In genomic region chr6:132357120-132357519, GRCh38 we compare ENCODE assay signal across 14 cellular contexts. TPM values are rescaled to one million over a fixed set of nuclear protein-coding genes. Genes with fewer than 3 reads are reported as not detected.
DNase-seq lines count a peak whose midpoint lies in the region; ATAC-seq and TF ChIP-seq lines count a peak whose summit lies in the region.
"Had no signal": no experiment of that assay in that cellular context is flagged by ENCODE, and none has a peak within 500 bp of the region (broad histone marks: within the 10 kb centered on the region; RNA-seq: fewer than 3 reads in every experiment).

No MANE protein-coding gene starts in this region.

- DNase-seq in NAMALWA (ENCODE audit: low spot score) (peak; percentile 43), dermis microvascular lymphatic vessel endothelial cell (ENCODE audit: low read depth in 2 of 2) (peak; percentile 44 to 66), osteocyte (ENCODE audit: extremely low spot score, unreplicated experiment) (no peak), trophoblast cell (no peak), HK-2 (ENCODE audit: unreplicated experiment) (no peak)
- DNase-seq: colonic mucosa, gastrocnemius medialis, NCI-H1436, NCI-H510A treated with DMSO at 0.1 percent for 48 hours, sigmoid colon had no signal

- H3K23ac ChIP-seq in trophoblast cell (ENCODE audit: low read length): no peak overlapping the region

- H4K20me1 ChIP-seq in DOHH2 (ENCODE audit: control insufficient read depth, insufficient read depth, low read depth, low read length): no peaks in the 10 kb centered on the region

- H3K36me3 ChIP-seq in DOHH2 (ENCODE audit: control insufficient read depth, low read length) (peaks cover 9% of the 10 kb centered on the region), trophoblast cell (ENCODE audit: control insufficient read depth in 1 of 2, insufficient read depth in 2 of 2, low read length in 2 of 2) (no peaks in the 10 kb centered on the region)
- H3K36me3 ChIP-seq: colonic mucosa, gastrocnemius medialis, sigmoid colon had no signal

- no peaks in the 10 kb centered on the region for H3K27me3 Mint-ChIP-seq in osteocyte (ENCODE audit: unreplicated experiment)

- no peak overlapping the region for H3K18ac ChIP-seq in trophoblast cell (ENCODE audit: low read length)

- H3K4me3 ChIP-seq in DOHH2 (ENCODE audit: low read length) (no peak overlapping the region), trophoblast cell (ENCODE audit: low read depth, low read length) (no peak overlapping the region)
- H3K4me3 ChIP-seq: colonic mucosa, gastrocnemius medialis, sigmoid colon had no signal

- no peak overlapping the region for H4K91ac ChIP-seq in trophoblast cell (ENCODE audit: low read depth, low read length)

- H3K4ac ChIP-seq in trophoblast cell (ENCODE audit: low read depth, low read length): no peak overlapping the region

- no peak for ATAC-seq in HG03175 (IDR thresholded peaks at IDR 0.05; ENCODE audit: unreplicated experiment)
- ATAC-seq: gastrocnemius medialis had no signal

- H3K27ac Mint-ChIP-seq in osteocyte (ENCODE audit: unreplicated experiment): peak overlapping the region; percentile 75
- H3K27ac Mint-ChIP-seq: activated naive CD4-positive, alpha-beta T cell treated with anti-CD3 and anti-CD28 coated beads, Interleukin-2, amount 50 U/mL, for 24 hours had no signal

- no peak overlapping the region for H2BK5ac ChIP-seq in trophoblast cell (ENCODE audit: low read depth, low read length, poor library complexity)

- H3K4me1 Mint-ChIP-seq in osteocyte (ENCODE audit: unreplicated experiment): peaks cover 17% of the 10 kb centered on the region

- H3K4me3 Mint-ChIP-seq in osteocyte (ENCODE audit: unreplicated experiment): no peak overlapping the region
- H3K4me3 Mint-ChIP-seq: activated naive CD4-positive, alpha-beta T cell treated with anti-CD3 and anti-CD28 coated beads, Interleukin-2, amount 50 U/mL, for 24 hours had no signal

- no peak for TF ChIP-seq CTCF in DOHH2 (IDR thresholded peaks at IDR 0.05; ENCODE audit: low read depth, low read length, poor library complexity, severe bottlenecking)
- TF ChIP-seq CTCF in osteocyte (IDR thresholded peaks at IDR 0.05): no peak

- H2BK120ac ChIP-seq in trophoblast cell (ENCODE audit: insufficient read depth, low read length, poor library complexity): no peak overlapping the region

- H3K4me2 ChIP-seq in DOHH2 (ENCODE audit: low read length): peak overlapping the region; percentile 17
- H3K4me2 ChIP-seq in trophoblast cell (ENCODE audit: low read length): no peak overlapping the region

- no peak overlapping the region for H4K12ac ChIP-seq in trophoblast cell (ENCODE audit: low read depth, low read length)

- H3K9ac ChIP-seq in trophoblast cell (ENCODE audit: low read length): no peak overlapping the region

- no peak overlapping the region for H2AFZ ChIP-seq in trophoblast cell (ENCODE audit: insufficient read depth, low read length, poor library complexity)

- H3K4me1 ChIP-seq in DOHH2 (ENCODE audit: control insufficient read depth, low read length) (peaks cover 58% of the 10 kb centered on the region), trophoblast cell (ENCODE audit: control insufficient read depth in 1 of 2, insufficient read depth in 2 of 2, low read length in 2 of 2) (no peaks in the 10 kb centered on the region)
- H3K4me1 ChIP-seq: colonic mucosa, gastrocnemius medialis, sigmoid colon had no signal

- peaks cover 14% of the 10 kb centered on the region for H3K9me3 Mint-ChIP-seq in osteocyte (ENCODE audit: unreplicated experiment)
- H3K9me3 Mint-ChIP-seq: activated naive CD4-positive, alpha-beta T cell treated with anti-CD3 and anti-CD28 coated beads, Interleukin-2, amount 50 U/mL, for 24 hours had no signal

- H3K9me2 ChIP-seq in DOHH2 (replicated peaks; ENCODE audit: control insufficient read depth, low read length): no peaks in the 10 kb centered on the region

- no peaks in the 10 kb centered on the region for H3K79me1 ChIP-seq in trophoblast cell (ENCODE audit: low read length)

- H3K79me2 ChIP-seq in DOHH2 (ENCODE audit: control insufficient read depth, low read length) (no peaks in the 10 kb centered on the region), trophoblast cell (ENCODE audit: control insufficient read depth, insufficient read depth, low read length, poor library complexity) (no peaks in the 10 kb centered on the region)

- no peak overlapping the region for H2AK5ac ChIP-seq in trophoblast cell (ENCODE audit: low read length)

- H4K8ac ChIP-seq in trophoblast cell (ENCODE audit: low read depth, low read length): no peak overlapping the region

- H3F3A ChIP-seq in DOHH2 (ENCODE audit: control insufficient read depth, insufficient read depth): no peaks in the 10 kb centered on the region; the same call in 1 of the 2 replicates

- peaks cover 2% of the 10 kb centered on the region for H3K36me3 Mint-ChIP-seq in osteocyte (ENCODE audit: unreplicated experiment)
- H3K36me3 Mint-ChIP-seq: activated naive CD4-positive, alpha-beta T cell treated with anti-CD3 and anti-CD28 coated beads, Interleukin-2, amount 50 U/mL, for 24 hours had no signal

- H3K14ac ChIP-seq in trophoblast cell (ENCODE audit: low read length): no peak overlapping the region

- no peaks in the 10 kb centered on the region for H3K27me3 ChIP-seq in DOHH2 (ENCODE audit: control insufficient read depth, low read length)
- H3K27me3 ChIP-seq in trophoblast cell (ENCODE audit: insufficient read depth, low read length): no peaks in the 10 kb centered on the region
- H3K27me3 ChIP-seq: colonic mucosa, gastrocnemius medialis, sigmoid colon had no signal

- no peak overlapping the region for H2BK12ac ChIP-seq in trophoblast cell (ENCODE audit: low read length)

- H3K9me3 ChIP-seq in DOHH2 (ENCODE audit: control insufficient read depth, insufficient read depth, low read length): peaks cover 12% of the 10 kb centered on the region; the same call in 1 of the 2 replicates
- H3K9me3 ChIP-seq in trophoblast cell (ENCODE audit: insufficient read depth, low read depth, low read length): peaks cover 2% of the 10 kb centered on the region
- H3K9me3 ChIP-seq: colonic mucosa, gastrocnemius medialis, sigmoid colon had no signal

- no peak overlapping the region for H3K27ac ChIP-seq in DOHH2 (ENCODE audit: low read depth, low read length)
- no peak overlapping the region for H3K27ac ChIP-seq in trophoblast cell (ENCODE audit: low read depth, low read length)
- H3K27ac ChIP-seq: colonic mucosa, gastrocnemius medialis, RWPE1, sigmoid colon had no signal

RNA-seq across cellular contexts. Expression of gene MOXD1, which starts 44.2 kb away (rescaled TPM):
- total RNA-seq in dermis microvascular lymphatic vessel endothelial cell: under 0.01 TPM in 2 replicates
- total RNA-seq in osteocyte: 8.0 and 8.2 TPM in 2 replicates
- polyA plus RNA-seq in trophoblast cell (2013): 0.78 and 0.82 TPM in 2 replicates

Comparison
In these comparisons a context has a peak if more than half of its experiments do, and no peak if none do; other contexts are left out.
1. DNase-seq: peak in NAMALWA (single experiment) and dermis microvascular lymphatic vessel endothelial cell (2 of 2); none in osteocyte (single experiment), trophoblast cell (0 of 2) and HK-2 (single experiment).